11 cellular contexts compared by ENCODE assay signal in genomic region chr1:212456166-212456528, GRCh38. TPM values are rescaled to one million over a fixed set of nuclear protein-coding genes. Genes with fewer than 3 reads are reported as not detected.
DNase-seq lines count a peak whose midpoint lies in the region; ATAC-seq, FAIRE-seq and TF ChIP-seq lines count a peak whose summit lies in the region.
"Had no signal": no experiment of that assay in that cellular context is flagged by ENCODE, and none has a peak within 500 bp of the region (broad histone marks: within the 10 kb centered on the region; RNA-seq: fewer than 3 reads in every experiment).

No MANE protein-coding gene starts in this region.

- TF ChIP-seq CTCF in K562 (IDR thresholded peaks at IDR 0.05 in 2 of 3, conservative IDR thresholded peaks at IDR 0.05 in 1 of 3; ENCODE audit: insufficient read depth in 2 of 3, low read depth in 1 of 3, low read length in 3 of 3) (no peak), thoracic aorta (IDR thresholded peaks at IDR 0.05) (no peak)

- H3K27ac ChIP-seq in K562 (ENCODE audit: extremely low read depth, low read depth, low read length) (no peak overlapping the region), thoracic aorta (peak overlapping the region; percentile 47 to 61)

- no peak for TF ChIP-seq RAD21 in K562 (CRISPR knock-in tag; conservative IDR thresholded peaks at IDR 0.05 in 1 of 2, IDR thresholded peaks at IDR 0.05 in 1 of 2)

- H3K4me3 ChIP-seq in K562, result no peak overlapping the region
- H3K4me3 ChIP-seq in thoracic aorta, result peak overlapping the region; percentile 31
- H3K4me3 ChIP-seq: HAP-1 had no signal

- no peaks in the 10 kb centered on the region for H3K36me3 Mint-ChIP-seq in activated T-cell treated with anti-CD3 and anti-CD28 coated beads, Interleukin-2, amount 50 U/mL, for 72 hours (ENCODE audit: insufficient read depth in 2 of 2)

- no peak overlapping the region for H3K4me2 ChIP-seq in K562 (ENCODE audit: insufficient read depth, low read length)

- H3K9me3 Mint-ChIP-seq in activated T-cell treated with anti-CD3 and anti-CD28 coated beads, Interleukin-2, amount 50 U/mL, for 72 hours, result no peaks in the 10 kb centered on the region

- no peaks in the 10 kb centered on the region for H4K20me1 ChIP-seq in K562 (replicated peaks; ENCODE audit: control insufficient read depth, insufficient read depth, low read length)

- H2AFZ ChIP-seq in K562 (ENCODE audit: low read depth, low read length), result peak overlapping the region; percentile 37

- DNase-seq in activated T-cell treated with anti-CD3 and anti-CD28 coated beads, Interleukin-2, amount 50 U/mL, for 72 hours, result no peak
- DNase-seq in activated T-cell treated with anti-CD3 and anti-CD28 coated beads, Interleukin-2, amount 50 U/mL, for 48 hours, result no peak
- DNase-seq in K562 (ENCODE audit: extremely low read depth in 1 of 4, low spot score in 3 of 4) (no peak), left lobe of liver (ENCODE audit: low spot score) (no peak), thoracic aorta (ENCODE audit: low spot score) (no peak), NCI-H1092 (lab: John Stamatoyannopoulos, UW) (no peak), RKO (ENCODE audit: low spot score) (no peak)

- H3K9me3 ChIP-seq in K562 (replicated peaks; ENCODE audit: control insufficient read depth, insufficient read depth, low read depth, low read length), result peaks cover 4% of the 10 kb centered on the region
- no peaks in the 10 kb centered on the region for H3K9me3 ChIP-seq in thoracic aorta

- H3K36me3 ChIP-seq in K562 (ENCODE audit: control insufficient read depth, insufficient read depth, low read length) (no peaks in the 10 kb centered on the region), thoracic aorta (no peaks in the 10 kb centered on the region)
- H3K36me3 ChIP-seq: HAP-1 had no signal

- peak; percentile 10 to 16 for ATAC-seq in activated T-cell treated with anti-CD3 and anti-CD28 coated beads, Interleukin-2, amount 50 U/mL, for 72 hours (replicated peaks in 1 of 2)
- peak; percentile 15 for ATAC-seq in K562
- ATAC-seq in left lobe of liver, result peak; percentile 10
- no peak for ATAC-seq in thoracic aorta (ENCODE audit: insufficient number of reproducible peaks, low FRiP score, low read depth)
- ATAC-seq in HG02852 (IDR thresholded peaks at IDR 0.05; ENCODE audit: unreplicated experiment), result no peak

- 14% methylated on average over 6 of the region's 6 CpGs for WGBS in K562 (ENCODE audit: insufficient coverage, low coverage, missing lambda C conversion rate)

- no peak overlapping the region; a peak in 1 of 4 replicates for H3K9ac ChIP-seq in K562 (ENCODE audit: insufficient read depth in 1 of 2, low read depth in 2 of 2, low read length in 2 of 2)

- H3K4me1 ChIP-seq in K562 (replicated peaks in 1 of 2; ENCODE audit: control insufficient read depth in 2 of 2, insufficient read depth in 2 of 2, low read length in 2 of 2) (peaks cover 0 to 5% of the 10 kb centered on the region in 2 experiments; a peak in 2 of 5 replicates), thoracic aorta (ENCODE audit: control insufficient read depth in 1 of 2, low read depth in 2 of 2) (peaks cover 13 to 33% of the 10 kb centered on the region in 2 donors)
- H3K4me1 ChIP-seq: HAP-1 had no signal

- CTCF ChIA-PET in K562 (lab: Yijun Ruan, JAX; ENCODE audit: low intra/inter-chr PET ratio), result interaction anchor here (0.5 to 3.0 kb wide), 12 partner anchors 101 to 775 kb away, joined by 3 to 45 read pairs (median 6); no protein-coding TSS in a partner anchor

- intact Hi-C loops in K562 (cut with micrococcal nuclease), result loop anchor here (1.0 to 5.0 kb wide), 8 partner anchors 89 to 776 kb away; no protein-coding TSS in a partner anchor

- peaks cover 12% of the 10 kb centered on the region for H3K4me1 Mint-ChIP-seq in activated T-cell treated with anti-CD3 and anti-CD28 coated beads, Interleukin-2, amount 50 U/mL, for 72 hours (ENCODE audit: low read depth)

- TF ChIP-seq POLR2A in K562 (conservative IDR thresholded peaks at IDR 0.05), result no peak

- no peak for TF ChIP-seq EP300 in K562 (IDR thresholded peaks at IDR 0.05; ENCODE audit: low read length)

- no peaks in the 10 kb centered on the region for H3K79me2 ChIP-seq in K562 (ENCODE audit: control insufficient read depth, insufficient read depth, low read length)

- no TSS peak for BruUV-seq in K562 (replicated peaks; lab: Mats Ljungman, UMichigan)

- no peak overlapping the region for H3K27ac Mint-ChIP-seq in activated T-cell treated with anti-CD3 and anti-CD28 coated beads, Interleukin-2, amount 50 U/mL, for 72 hours
- H3K27ac Mint-ChIP-seq: progenitor cell of endocrine pancreas had no signal

- no peak for FAIRE-seq in K562 (lab: Jason Lieb, UNC)
- FAIRE-seq: islet of Langerhans had no signal

- peaks cover 2% of the 10 kb centered on the region for H3K9me1 ChIP-seq in K562 (ENCODE audit: control insufficient read depth, insufficient read depth, low read length)

- POLR2A ChIA-PET in K562 (lab: Yijun Ruan, JAX), result interaction anchor here (0.6 to 3.2 kb wide), 16 partner anchors 7 to 775 kb away, joined by 3 to 12 read pairs (median 3); partner anchors contain the start of genes ATF3, DTL, INTS7 and NENF

- no peak overlapping the region for H3K4me3 Mint-ChIP-seq in activated T-cell treated with anti-CD3 and anti-CD28 coated beads, Interleukin-2, amount 50 U/mL, for 72 hours

- in situ Hi-C loops in K562 (cut with MboI), result loop anchor here (5.0 kb wide), 1 partner anchor 384 kb away; no protein-coding TSS in a partner anchor

- H3K27me3 ChIP-seq in K562 (ENCODE audit: control insufficient read depth in 2 of 2, insufficient read depth in 2 of 2, low read length in 2 of 2) (peaks cover 0 to 6% of the 10 kb centered on the region in 2 experiments; a peak in 1 of 5 replicates), thoracic aorta (replicated peaks; ENCODE audit: insufficient read depth) (no peaks in the 10 kb centered on the region)

- no peaks in the 10 kb centered on the region for H3K27me3 Mint-ChIP-seq in activated T-cell treated with anti-CD3 and anti-CD28 coated beads, Interleukin-2, amount 50 U/mL, for 72 hours (ENCODE audit: low read depth)

TF ChIP-seq in K562, 482 proteins besides CTCF, POLR2A, EP300 and RAD21 (continues in another document):
- TF ChIP-seq ZFPM2 (CRISPR knock-in tag; IDR thresholded peaks at IDR 0.05) (no peak), ASH1L (IDR thresholded peaks at IDR 0.05; ENCODE audit: borderline replicate concordance, low read depth, partially characterized antibody) (no peak), ZEB2 (IDR thresholded peaks at IDR 0.05) (no peak)

RNA-seq across cellular contexts. Expression of gene NENF, which starts 23.4 kb away (rescaled TPM):
- 10 to 100 TPM; 36.9 to 40.7 TPM for total RNA-seq in activated T-cell treated with anti-CD3 and anti-CD28 coated beads, Interleukin-2, amount 50 U/mL, for 72 hours
- 18.4 and 30.9 TPM in 2 replicates for total RNA-seq in K562 (2011; cell fraction: chromatin; rRNA removed; ENCODE audit: low replicate concordance)
- total RNA-seq in K562 (2011; cell fraction: nucleolus; rRNA removed), result 52.2 and 53.7 TPM in 2 replicates
- 47.9 and 75.6 TPM in 2 replicates for total RNA-seq in K562 (2011; cell fraction: nucleoplasm; rRNA removed)
- 97.3 and 100 TPM in 2 replicates for total RNA-seq in K562 (2014; rRNA removed)
- 62.9 and 72.8 TPM in 2 replicates for total RNA-seq in K562 (2014; rRNA removed; fragmentation: Illumina TruSeq; extraction: Trizol)
- total RNA-seq in K562 (2015; rRNA removed; fragmentation: Illumina TruSeq; extraction: Trizol), result 51.0 and 55.1 TPM in 2 replicates
- 74.0 and 74.4 TPM in 2 replicates for total RNA-seq in K562 (2021)
- 87.6 and 92.4 TPM in 2 replicates for polyA plus RNA-seq in K562 (2011; rRNA removed)
- polyA plus RNA-seq in K562 (2011; cell fraction: cytosol; rRNA removed), result 66.7 and 98.8 TPM in 2 replicates
- 32.2 and 37.6 TPM in 2 replicates for polyA plus RNA-seq in K562 (2011; cell fraction: nucleus; rRNA removed)
- polyA plus RNA-seq in K562 (2012), result 70.5 and 73.8 TPM in 2 replicates
- 53.4 and 59.9 TPM in 2 replicates for polyA plus RNA-seq in K562 (2014; fragmentation: Illumina TruSeq; extraction: Trizol)
- 10 to 100 TPM in 1 of 2 experiments, 1 to 10 TPM in 1; 6.1 to 11.4 TPM for polyA plus RNA-seq in K562 (2014; fragmentation: Nextera tagmentation; extraction: Ambion mirVana)
- polyA plus RNA-seq in K562 (2014; rRNA removed), result 89.2 and 95.7 TPM in 2 replicates
- 20.8 and 22.7 TPM in 2 replicates for polyA minus RNA-seq in K562 (2011; rRNA and poly(A)+ RNA removed)
- 15.7 and 18.1 TPM in 2 replicates for polyA minus RNA-seq in K562 (2011; cell fraction: cytosol; rRNA and poly(A)+ RNA removed)
- 4.0 and 9.8 TPM in 2 replicates for polyA minus RNA-seq in K562 (2011; cell fraction: nucleus; rRNA and poly(A)+ RNA removed)
- 23.8 TPM for total RNA-seq in left lobe of liver
- 100 to 1,000 TPM; 122 to 152 TPM for total RNA-seq in thoracic aorta

RNA-seq across cellular contexts. Expression of gene PACC1, which starts 41.5 kb away (rescaled TPM):
- 10 to 100 TPM; 10.2 to 11.7 TPM for total RNA-seq in activated T-cell treated with anti-CD3 and anti-CD28 coated beads, Interleukin-2, amount 50 U/mL, for 72 hours
- total RNA-seq in K562 (2011; cell fraction: chromatin; rRNA removed; ENCODE audit: low replicate concordance), result 20.1 and 37.7 TPM in 2 replicates
- total RNA-seq in K562 (2011; cell fraction: nucleolus; rRNA removed), result 34.2 and 37.6 TPM in 2 replicates
- 23.3 and 27.4 TPM in 2 replicates for total RNA-seq in K562 (2011; cell fraction: nucleoplasm; rRNA removed)
- 10.2 and 19.9 TPM in 2 replicates for total RNA-seq in K562 (2014; rRNA removed)
- 17.7 and 19.3 TPM in 2 replicates for total RNA-seq in K562 (2014; rRNA removed; fragmentation: Illumina TruSeq; extraction: Trizol)
- total RNA-seq in K562 (2015; rRNA removed; fragmentation: Illumina TruSeq; extraction: Trizol), result 16.4 and 17.9 TPM in 2 replicates
- total RNA-seq in K562 (2021), result 14.7 and 18.1 TPM in 2 replicates
- polyA plus RNA-seq in K562 (2011; rRNA removed), result 17.3 and 22.0 TPM in 2 replicates
- 23.6 and 25.5 TPM in 2 replicates for polyA plus RNA-seq in K562 (2011; cell fraction: cytosol; rRNA removed)
- 22.9 and 24.1 TPM in 2 replicates for polyA plus RNA-seq in K562 (2011; cell fraction: nucleus; rRNA removed)
- 7.3 and 12.3 TPM in 2 replicates for polyA plus RNA-seq in K562 (2012)
- 13.1 and 14.9 TPM in 2 replicates for polyA plus RNA-seq in K562 (2014; fragmentation: Illumina TruSeq; extraction: Trizol)
- polyA plus RNA-seq in K562 (2014; fragmentation: Nextera tagmentation; extraction: Ambion mirVana), result 10 to 100 TPM in 1 of 2 experiments, 1 to 10 TPM in 1; 7.1 to 10.6 TPM
- polyA plus RNA-seq in K562 (2014; rRNA removed), result 14.3 and 15.3 TPM in 2 replicates
- 21.0 and 27.3 TPM in 2 replicates for polyA minus RNA-seq in K562 (2011; rRNA and poly(A)+ RNA removed)
- polyA minus RNA-seq in K562 (2011; cell fraction: cytosol; rRNA and poly(A)+ RNA removed), result 19.5 and 19.6 TPM in 2 replicates
- 23.6 and 30.5 TPM in 2 replicates for polyA minus RNA-seq in K562 (2011; cell fraction: nucleus; rRNA and poly(A)+ RNA removed)
- total RNA-seq in left lobe of liver, result 1.2 TPM
- total RNA-seq in thoracic aorta, result 1 to 10 TPM; 3.2 to 4.1 TPM

Comparison
In these comparisons a context has a peak if more than half of its experiments do, and no peak if none do; other contexts are left out.
1. ATAC-seq: peak in activated T-cell treated with anti-CD3 and anti-CD28 coated beads, Interleukin-2, amount 50 U/mL, for 72 hours (2 of 2), K562 (single experiment) and left lobe of liver (single experiment); none in thoracic aorta (single experiment) and HG02852 (single experiment).